ENCODE assay signal across 1 cellular context in genomic region chr1:57270926-57271698, GRCh38.
TF ChIP-seq lines count a peak whose summit lies in the region.

No MANE protein-coding gene starts in this region.

TF ChIP-seq in H1, 55 proteins besides CTCF, POLR2A, EP300 and RAD21 (continued from another document):
- TF ChIP-seq JUN (IDR thresholded peaks at IDR 0.05; ENCODE audit: low read depth, low read length) = no peak
- TF ChIP-seq MAFK (IDR thresholded peaks at IDR 0.05; ENCODE audit: low read depth, low read length) = no peak
- no peak for TF ChIP-seq RBBP5 (IDR thresholded peaks at IDR 0.05; ENCODE audit: borderline replicate concordance, low read depth, low read length)
- TF ChIP-seq KDM1A (IDR thresholded peaks at IDR 0.05; ENCODE audit: borderline replicate concordance, low read length) = no peak
- no peak for TF ChIP-seq SIN3A (conservative IDR thresholded peaks at IDR 0.05 in 1 of 2, IDR thresholded peaks at IDR 0.05 in 1 of 2; ENCODE audit: low read depth in 1 of 2, low read length in 2 of 2)
TF ChIP-seq in H1: peak in this region for 0.
